Comparison of ENCODE assay signal across 1 cellular context in genomic region chr19:17075035-17075859, GRCh38.
TF ChIP-seq lines count a peak whose summit lies in the region.

TSS of gene HAUS8 (minus strand) at chr19:17075452. CDS start at chr19:17075422, 30 bp downstream.
TSS of gene MYO9B (plus strand) at chr19:17075777. CDS start at chr19:17101718, 25,941 bp downstream.

TF ChIP-seq in K562, 482 proteins besides CTCF, POLR2A, EP300 and RAD21 (continued from another document and continues in another):
- peak; percentile 98 for TF ChIP-seq KLF13 (tag; IDR thresholded peaks at IDR 0.05; ENCODE audit: borderline replicate concordance, low read depth)
- TF ChIP-seq PML (IDR thresholded peaks at IDR 0.05; ENCODE audit: low read length), result peak; percentile 80; the same call in 1 of the 2 replicates
- TF ChIP-seq BRCA1 (IDR thresholded peaks at IDR 0.05), result no peak
- no peak for TF ChIP-seq BRCA1 (CRISPR knock-in tag; IDR thresholded peaks at IDR 0.05)
- peak; percentile 91 for TF ChIP-seq MGA (IDR thresholded peaks at IDR 0.05)
- TF ChIP-seq GATAD2A (IDR thresholded peaks at IDR 0.05), result 0 out of 2 replicates have a peak, but pooled peaks have one; percentile 32
- TF ChIP-seq NR2F6 (CRISPR knock-in tag; IDR thresholded peaks at IDR 0.05), result no peak
- no peak for TF ChIP-seq ZC3H11A (IDR thresholded peaks at IDR 0.05; ENCODE audit: low read depth, low read length)
- TF ChIP-seq KAT7 (CRISPR knock-in tag; IDR thresholded peaks at IDR 0.05; ENCODE audit: borderline replicate concordance), result no peak; the same call in 1 of the 2 replicates
- no peak for TF ChIP-seq PBX2 (CRISPR knock-in tag; IDR thresholded peaks at IDR 0.05; ENCODE audit: low read depth)
- TF ChIP-seq PBX2 (tag; conservative IDR thresholded peaks at IDR 0.05; ENCODE audit: low read depth), result no peak
- no peak for TF ChIP-seq ESRRB (CRISPR knock-in tag; IDR thresholded peaks at IDR 0.05; ENCODE audit: borderline replicate concordance)
- no peak for TF ChIP-seq NFXL1 (CRISPR knock-in tag; IDR thresholded peaks at IDR 0.05)
- peak; percentile 91 for TF ChIP-seq FIP1L1 (IDR thresholded peaks at IDR 0.05; ENCODE audit: low read depth, low read length, poor library complexity, severe bottlenecking)
- TF ChIP-seq MBD2 (IDR thresholded peaks at IDR 0.05; ENCODE audit: borderline replicate concordance, low read depth), result peak; percentile 99
- no peak for TF ChIP-seq HNRNPH1 (optimal IDR thresholded peaks at IDR 0.05; ENCODE audit: low read depth, low read length)
- peak; percentile 95 for TF ChIP-seq POLR2AphosphoS5 (IDR thresholded peaks at IDR 0.05; ENCODE audit: control insufficient read depth, insufficient read depth, low read depth, low read length)
- TF ChIP-seq HSF4 (CRISPR knock-in tag; IDR thresholded peaks at IDR 0.05; ENCODE audit: borderline replicate concordance), result peak; percentile 19; the same call in 1 of the 2 replicates
- TF ChIP-seq ZNF316 (IDR thresholded peaks at IDR 0.05), result peak; percentile 33; the same call in 1 of the 2 replicates
- no peak for TF ChIP-seq ZNF518B (CRISPR knock-in tag; IDR thresholded peaks at IDR 0.05)
- TF ChIP-seq TAF9B (IDR thresholded peaks at IDR 0.05; ENCODE audit: partially characterized antibody), result peak; percentile 99
- TF ChIP-seq ARID2 (IDR thresholded peaks at IDR 0.05), result no peak
- TF ChIP-seq ZFPM2 (CRISPR knock-in tag; IDR thresholded peaks at IDR 0.05), result no peak
- no peak for TF ChIP-seq SREBF2 (CRISPR knock-in tag; IDR thresholded peaks at IDR 0.05)
- no peak for TF ChIP-seq ZNF282 (CRISPR knock-in tag; IDR thresholded peaks at IDR 0.05)
- peak; percentile 25; the same call in 1 of the 2 replicates for TF ChIP-seq MXI1 (IDR thresholded peaks at IDR 0.05; ENCODE audit: low read depth, low read length)
- no peak for TF ChIP-seq SP2 (IDR thresholded peaks at IDR 0.05; ENCODE audit: extremely low read depth, low read depth, low read length, poor library complexity, severe bottlenecking)
- TF ChIP-seq HES1 (IDR thresholded peaks at IDR 0.05; ENCODE audit: low read depth), result no peak
- no peak for TF ChIP-seq ZNF408 (CRISPR knock-in tag; IDR thresholded peaks at IDR 0.05; ENCODE audit: low read depth)
- no peak for TF ChIP-seq PHF21A (IDR thresholded peaks at IDR 0.05; ENCODE audit: borderline replicate concordance, low read depth)
- TF ChIP-seq ZNF75A (CRISPR knock-in tag; IDR thresholded peaks at IDR 0.05), result no peak
- TF ChIP-seq RFX1 (IDR thresholded peaks at IDR 0.05), result no peak
- peak; percentile 83 for TF ChIP-seq ZBTB7A (IDR thresholded peaks at IDR 0.05; ENCODE audit: borderline replicate concordance, control insufficient read depth, low read depth, low read length)
- no peak for TF ChIP-seq FOXO4 (CRISPR knock-in tag; IDR thresholded peaks at IDR 0.05)
